ENCODE assay signal across 1 cellular context in the genomic region with DNA sequence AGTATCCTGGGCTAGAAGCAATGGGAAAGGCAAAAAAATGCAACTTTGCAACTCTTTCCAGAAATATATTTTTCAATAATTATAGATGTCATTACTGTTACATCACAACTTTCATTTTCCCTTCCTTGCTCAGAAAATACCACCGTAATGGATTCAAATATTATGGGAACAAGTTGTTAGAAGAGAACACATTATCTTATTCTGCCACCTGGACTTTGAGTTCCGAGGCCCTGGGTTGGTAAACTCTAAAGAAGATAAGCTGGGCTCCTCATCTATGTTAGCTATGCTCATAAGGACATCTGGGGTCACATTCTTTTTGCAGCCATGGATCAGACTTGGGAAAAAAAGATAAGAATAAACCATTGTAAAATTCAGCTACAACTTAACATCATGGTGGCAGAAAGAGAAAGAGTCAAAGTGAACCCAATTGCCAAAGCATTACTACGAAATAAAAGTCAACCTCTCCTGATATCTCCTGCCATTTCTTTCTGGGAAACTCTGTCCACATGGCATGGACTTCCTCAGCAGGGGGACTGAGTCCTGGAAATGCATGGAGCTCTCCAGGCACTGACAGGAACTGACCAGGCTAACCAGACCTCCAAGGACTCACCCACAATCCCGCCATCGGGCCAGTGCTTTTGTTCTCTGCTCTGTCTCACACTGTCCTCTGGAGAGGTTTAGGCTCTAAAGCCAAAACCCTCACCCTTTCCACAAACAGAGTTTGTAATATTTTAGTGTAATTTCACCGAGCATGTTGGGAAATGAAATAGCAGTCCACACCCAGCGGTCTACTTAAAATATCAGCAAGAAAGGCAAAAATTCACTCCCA.
TF ChIP-seq lines count a peak whose summit lies in the region.

No MANE protein-coding gene starts in this region.

TF ChIP-seq in K562, 482 proteins besides CTCF, POLR2A, EP300 and RAD21 (continued from another document and continues in another):
- TF ChIP-seq, protein P1, sequence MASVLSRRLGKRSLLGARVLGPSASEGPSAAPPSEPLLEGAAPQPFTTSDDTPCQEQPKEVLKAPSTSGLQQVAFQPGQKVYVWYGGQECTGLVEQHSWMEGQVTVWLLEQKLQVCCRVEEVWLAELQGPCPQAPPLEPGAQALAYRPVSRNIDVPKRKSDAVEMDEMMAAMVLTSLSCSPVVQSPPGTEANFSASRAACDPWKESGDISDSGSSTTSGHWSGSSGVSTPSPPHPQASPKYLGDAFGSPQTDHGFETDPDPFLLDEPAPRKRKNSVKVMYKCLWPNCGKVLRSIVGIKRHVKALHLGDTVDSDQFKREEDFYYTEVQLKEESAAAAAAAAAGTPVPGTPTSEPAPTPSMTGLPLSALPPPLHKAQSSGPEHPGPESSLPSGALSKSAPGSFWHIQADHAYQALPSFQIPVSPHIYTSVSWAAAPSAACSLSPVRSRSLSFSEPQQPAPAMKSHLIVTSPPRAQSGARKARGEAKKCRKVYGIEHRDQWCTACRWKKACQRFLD (CRISPR knock-in tag; IDR thresholded peaks at IDR 0.05) = 0 out of 2 replicates have a peak, but pooled peaks have one; percentile 24
- TF ChIP-seq STAT5A (IDR thresholded peaks at IDR 0.05; ENCODE audit: borderline replicate concordance, low read length) (peak; percentile 61), MCM7 (IDR thresholded peaks at IDR 0.05) (no peak), SMARCA5 (IDR thresholded peaks at IDR 0.05) (no peak), LEF1 (IDR thresholded peaks at IDR 0.05) (peak; percentile 92), ZNF24 (IDR thresholded peaks at IDR 0.05) (0 out of 2 replicates have a peak, but pooled peaks have one; percentile 13), ERF (CRISPR knock-in tag; IDR thresholded peaks at IDR 0.05) (no peak), BRD9 (IDR thresholded peaks at IDR 0.05; ENCODE audit: low read depth, partially characterized antibody) (peak; percentile 34), SMAD3 (CRISPR knock-in tag; conservative IDR thresholded peaks at IDR 0.05) (no peak), ZNF146 (CRISPR knock-in tag; IDR thresholded peaks at IDR 0.05; ENCODE audit: unreplicated experiment) (no peak), RBBP5 (IDR thresholded peaks at IDR 0.05; ENCODE audit: borderline replicate concordance, insufficient read depth, low read length, poor library complexity, severe bottlenecking) (no peak), SREBF2 (CRISPR knock-in tag; IDR thresholded peaks at IDR 0.05) (no peak), NR2F6 (CRISPR knock-in tag; IDR thresholded peaks at IDR 0.05) (no peak), SMARCE1 (IDR thresholded peaks at IDR 0.05) (peak; percentile 85), ZKSCAN3 (CRISPR knock-in tag; IDR thresholded peaks at IDR 0.05) (no peak), E4F1 (CRISPR knock-in tag; IDR thresholded peaks at IDR 0.05; ENCODE audit: borderline replicate concordance) (no peak), TFAM (CRISPR knock-in tag; conservative IDR thresholded peaks at IDR 0.05) (no peak), TEAD4 (IDR thresholded peaks at IDR 0.05; ENCODE audit: low read length) (peak; percentile 87), TEAD4 (CRISPR knock-in tag; IDR thresholded peaks at IDR 0.05; ENCODE audit: borderline replicate concordance) (no peak), CEBPB (tag; IDR thresholded peaks at IDR 0.05) (peak; percentile 65; the same call in 1 of the 2 replicates), MTA2 (IDR thresholded peaks at IDR 0.05; ENCODE audit: low read depth) (peak; percentile 86), SAP30 (IDR thresholded peaks at IDR 0.05; ENCODE audit: borderline replicate concordance, insufficient read depth, low read depth, low read length, poor library complexity, severe bottlenecking) (no peak), MAZ (CRISPR knock-in tag; conservative IDR thresholded peaks at IDR 0.05 in 1 of 2, IDR thresholded peaks at IDR 0.05 in 1 of 2) (peak in 1 of 2 experiments; percentile 33; a peak in 1 of 4 replicates), EP400 (IDR thresholded peaks at IDR 0.05) (no peak; the same call in 1 of the 2 replicates), PTTG1 (tag; IDR thresholded peaks at IDR 0.05; ENCODE audit: low read depth) (peak; percentile 26), PHB2 (IDR thresholded peaks at IDR 0.05; ENCODE audit: low read depth) (no peak), FUS (optimal IDR thresholded peaks at IDR 0.05; ENCODE audit: low read depth, low read length) (no peak), MIER1 (IDR thresholded peaks at IDR 0.05; ENCODE audit: low read depth) (no peak), MAFG (tag; conservative IDR thresholded peaks at IDR 0.05) (peak; percentile 53), CTBP1 (IDR thresholded peaks at IDR 0.05; ENCODE audit: borderline replicate concordance) (peak; percentile 69; the same call in 1 of the 2 replicates), ZNF311 (CRISPR knock-in tag; IDR thresholded peaks at IDR 0.05) (no peak), ATF7 (IDR thresholded peaks at IDR 0.05) (peak; percentile 65), EGR1 (conservative IDR thresholded peaks at IDR 0.05) (no peak), ZMIZ1 (IDR thresholded peaks at IDR 0.05; ENCODE audit: low read depth in 2 of 2, low read length in 2 of 2) (0 out of 4 replicates have a peak, but pooled peaks of 1 of the 2 experiments have one; percentile 40), ZBTB2 (IDR thresholded peaks at IDR 0.05) (no peak), TAF15 (IDR thresholded peaks at IDR 0.05; ENCODE audit: low read depth, low read length) (no peak)
- TF ChIP-seq, protein P2, sequence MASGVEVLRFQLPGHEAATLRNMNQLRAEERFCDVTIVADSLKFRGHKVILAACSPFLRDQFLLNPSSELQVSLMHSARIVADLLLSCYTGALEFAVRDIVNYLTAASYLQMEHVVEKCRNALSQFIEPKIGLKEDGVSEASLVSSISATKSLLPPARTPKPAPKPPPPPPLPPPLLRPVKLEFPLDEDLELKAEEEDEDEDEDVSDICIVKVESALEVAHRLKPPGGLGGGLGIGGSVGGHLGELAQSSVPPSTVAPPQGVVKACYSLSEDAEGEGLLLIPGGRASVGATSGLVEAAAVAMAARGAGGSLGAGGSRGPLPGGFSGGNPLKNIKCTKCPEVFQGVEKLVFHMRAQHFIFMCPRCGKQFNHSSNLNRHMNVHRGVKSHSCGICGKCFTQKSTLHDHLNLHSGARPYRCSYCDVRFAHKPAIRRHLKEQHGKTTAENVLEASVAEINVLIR (CRISPR knock-in tag; IDR thresholded peaks at IDR 0.05) = no peak
- TF ChIP-seq, protein P3, sequence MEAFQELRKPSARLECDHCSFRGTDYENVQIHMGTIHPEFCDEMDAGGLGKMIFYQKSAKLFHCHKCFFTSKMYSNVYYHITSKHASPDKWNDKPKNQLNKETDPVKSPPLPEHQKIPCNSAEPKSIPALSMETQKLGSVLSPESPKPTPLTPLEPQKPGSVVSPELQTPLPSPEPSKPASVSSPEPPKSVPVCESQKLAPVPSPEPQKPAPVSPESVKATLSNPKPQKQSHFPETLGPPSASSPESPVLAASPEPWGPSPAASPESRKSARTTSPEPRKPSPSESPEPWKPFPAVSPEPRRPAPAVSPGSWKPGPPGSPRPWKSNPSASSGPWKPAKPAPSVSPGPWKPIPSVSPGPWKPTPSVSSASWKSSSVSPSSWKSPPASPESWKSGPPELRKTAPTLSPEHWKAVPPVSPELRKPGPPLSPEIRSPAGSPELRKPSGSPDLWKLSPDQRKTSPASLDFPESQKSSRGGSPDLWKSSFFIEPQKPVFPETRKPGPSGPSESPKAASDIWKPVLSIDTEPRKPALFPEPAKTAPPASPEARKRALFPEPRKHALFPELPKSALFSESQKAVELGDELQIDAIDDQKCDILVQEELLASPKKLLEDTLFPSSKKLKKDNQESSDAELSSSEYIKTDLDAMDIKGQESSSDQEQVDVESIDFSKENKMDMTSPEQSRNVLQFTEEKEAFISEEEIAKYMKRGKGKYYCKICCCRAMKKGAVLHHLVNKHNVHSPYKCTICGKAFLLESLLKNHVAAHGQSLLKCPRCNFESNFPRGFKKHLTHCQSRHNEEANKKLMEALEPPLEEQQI (IDR thresholded peaks at IDR 0.05) = 0 out of 2 replicates have a peak, but pooled peaks have one; percentile 65
- TF ChIP-seq, protein P4, sequence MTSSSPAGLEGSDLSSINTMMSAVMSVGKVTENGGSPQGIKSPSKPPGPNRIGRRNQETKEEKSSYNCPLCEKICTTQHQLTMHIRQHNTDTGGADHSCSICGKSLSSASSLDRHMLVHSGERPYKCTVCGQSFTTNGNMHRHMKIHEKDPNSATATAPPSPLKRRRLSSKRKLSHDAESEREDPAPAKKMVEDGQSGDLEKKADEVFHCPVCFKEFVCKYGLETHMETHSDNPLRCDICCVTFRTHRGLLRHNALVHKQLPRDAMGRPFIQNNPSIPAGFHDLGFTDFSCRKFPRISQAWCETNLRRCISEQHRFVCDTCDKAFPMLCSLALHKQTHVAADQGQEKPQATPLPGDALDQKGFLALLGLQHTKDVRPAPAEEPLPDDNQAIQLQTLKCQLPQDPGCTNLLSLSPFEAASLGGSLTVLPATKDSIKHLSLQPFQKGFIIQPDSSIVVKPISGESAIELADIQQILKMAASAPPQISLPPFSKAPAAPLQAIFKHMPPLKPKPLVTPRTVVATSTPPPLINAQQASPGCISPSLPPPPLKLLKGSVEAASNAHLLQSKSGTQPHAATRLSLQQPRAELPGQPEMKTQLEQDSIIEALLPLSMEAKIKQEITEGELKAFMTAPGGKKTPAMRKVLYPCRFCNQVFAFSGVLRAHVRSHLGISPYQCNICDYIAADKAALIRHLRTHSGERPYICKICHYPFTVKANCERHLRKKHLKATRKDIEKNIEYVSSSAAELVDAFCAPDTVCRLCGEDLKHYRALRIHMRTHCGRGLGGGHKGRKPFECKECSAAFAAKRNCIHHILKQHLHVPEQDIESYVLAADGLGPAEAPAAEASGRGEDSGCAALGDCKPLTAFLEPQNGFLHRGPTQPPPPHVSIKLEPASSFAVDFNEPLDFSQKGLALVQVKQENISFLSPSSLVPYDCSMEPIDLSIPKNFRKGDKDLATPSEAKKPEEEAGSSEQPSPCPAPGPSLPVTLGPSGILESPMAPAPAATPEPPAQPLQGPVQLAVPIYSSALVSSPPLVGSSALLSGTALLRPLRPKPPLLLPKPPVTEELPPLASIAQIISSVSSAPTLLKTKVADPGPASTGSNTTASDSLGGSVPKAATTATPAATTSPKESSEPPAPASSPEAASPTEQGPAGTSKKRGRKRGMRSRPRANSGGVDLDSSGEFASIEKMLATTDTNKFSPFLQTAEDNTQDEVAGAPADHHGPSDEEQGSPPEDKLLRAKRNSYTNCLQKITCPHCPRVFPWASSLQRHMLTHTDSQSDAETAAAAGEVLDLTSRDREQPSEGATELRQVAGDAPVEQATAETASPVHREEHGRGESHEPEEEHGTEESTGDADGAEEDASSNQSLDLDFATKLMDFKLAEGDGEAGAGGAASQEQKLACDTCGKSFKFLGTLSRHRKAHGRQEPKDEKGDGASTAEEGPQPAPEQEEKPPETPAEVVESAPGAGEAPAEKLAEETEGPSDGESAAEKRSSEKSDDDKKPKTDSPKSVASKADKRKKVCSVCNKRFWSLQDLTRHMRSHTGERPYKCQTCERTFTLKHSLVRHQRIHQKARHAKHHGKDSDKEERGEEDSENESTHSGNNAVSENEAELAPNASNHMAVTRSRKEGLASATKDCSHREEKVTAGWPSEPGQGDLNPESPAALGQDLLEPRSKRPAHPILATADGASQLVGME (CRISPR knock-in tag; IDR thresholded peaks at IDR 0.05) = no peak
- TF ChIP-seq, protein P5, sequence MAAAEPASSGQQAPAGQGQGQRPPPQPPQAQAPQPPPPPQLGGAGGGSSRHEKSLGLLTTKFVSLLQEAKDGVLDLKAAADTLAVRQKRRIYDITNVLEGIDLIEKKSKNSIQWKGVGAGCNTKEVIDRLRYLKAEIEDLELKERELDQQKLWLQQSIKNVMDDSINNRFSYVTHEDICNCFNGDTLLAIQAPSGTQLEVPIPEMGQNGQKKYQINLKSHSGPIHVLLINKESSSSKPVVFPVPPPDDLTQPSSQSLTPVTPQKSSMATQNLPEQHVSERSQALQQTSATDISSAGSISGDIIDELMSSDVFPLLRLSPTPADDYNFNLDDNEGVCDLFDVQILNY (CRISPR knock-in tag; IDR thresholded peaks at IDR 0.05) = no peak
